Comparison of ENCODE assay signal across 23 cellular contexts in the genomic region with DNA sequence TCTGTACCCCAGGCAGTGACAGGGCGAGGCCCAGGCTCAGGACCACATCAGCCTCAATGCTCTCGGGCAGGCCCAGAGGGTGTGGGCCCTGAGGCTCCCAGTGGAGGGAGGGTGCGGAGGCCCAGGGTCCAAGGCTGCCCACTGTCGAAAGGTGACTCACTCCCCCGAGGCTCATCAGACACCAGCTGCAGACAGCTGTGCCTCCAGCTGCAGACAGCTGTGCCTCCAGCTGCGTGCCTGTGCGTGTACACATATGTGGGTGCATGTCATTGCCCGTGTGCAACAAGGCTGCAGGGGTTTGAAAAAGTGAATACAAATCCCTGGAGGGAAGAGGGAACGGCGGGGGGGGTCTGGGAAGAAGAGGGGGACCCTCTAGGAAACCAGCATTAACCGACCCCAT.
A peak's percentile ranks its signal among the peaks of the same experiment; 100 is the strongest.
DNase-seq lines count a peak whose midpoint lies in the region; ATAC-seq and TF ChIP-seq lines count a peak whose summit lies in the region.
"Had no signal": no experiment of that assay in that cellular context is flagged by ENCODE, and none has a peak within 500 bp of the region (broad histone marks: within the 10 kb centered on the region; RNA-seq: fewer than 3 reads in every experiment).

No MANE protein-coding gene starts in this region.

- POLR2A ChIA-PET in activated CD8-positive, alpha-beta T cell treated with anti-CD3 and anti-CD28 coated beads for 36 hours (lab: Charles Lee), result no interaction called here

- ATAC-seq in esophagus mucosa, result peak; percentile 13
- ATAC-seq in sciatic nerve, result no peak
- no peak for ATAC-seq in HG03432 (IDR thresholded peaks at IDR 0.05; ENCODE audit: unreplicated experiment)
- no peak for ATAC-seq in activated CD8-positive, alpha-beta T cell treated with anti-CD3 and anti-CD28 coated beads for 36 hours
- ATAC-seq: GM12878 had no signal

- peak; percentile 40 for DNase-seq in activated CD8-positive, alpha-beta memory T cell treated with anti-CD3 and anti-CD28 coated beads, Interleukin-2, amount 50 U/mL, for 48 hours
- no peak for DNase-seq in activated CD8-positive, alpha-beta memory T cell treated with anti-CD3 and anti-CD28 coated beads for 24 hours
- DNase-seq in sciatic nerve (ENCODE audit: low spot score) (peak; percentile 33), ureter (ENCODE audit: low spot score) (peak; percentile 12), UCSD-AML1 (lab: John Stamatoyannopoulos, UW; ENCODE audit: unreplicated experiment) (no peak)
- no peak for DNase-seq in activated CD8-positive, alpha-beta T cell treated with anti-CD3 and anti-CD28 coated beads for 36 hours
- DNase-seq: 8988T; BE2C; CD8-positive, alpha-beta memory T cell; DMS 273 treated with DMSO at 0.1 percent for 48 hours; GDM1; Kasumi-1; NCI-H1105 treated with DMSO at 0.1 percent for 48 hours; NCI-H1694 treated with DMSO at 0.1 percent for 48 hours; NCI-H2171; NCI-H446; NCI-H69; NK-92 treated with Interleukin-12 subunit alpha and Interleukin-12 subunit beta, amount 100 ng/mL, for 24 hours; OCI-M1 had no signal

- H3K9me3 Mint-ChIP-seq in activated CD8-positive, alpha-beta T cell treated with anti-CD3 and anti-CD28 coated beads for 36 hours, result peaks cover 12% of the 10 kb centered on the region

- H3K36me3 Mint-ChIP-seq in activated CD8-positive, alpha-beta T cell treated with anti-CD3 and anti-CD28 coated beads for 36 hours (ENCODE audit: low read depth), result no peaks in the 10 kb centered on the region
- H3K36me3 Mint-ChIP-seq: CD8-positive, alpha-beta memory T cell had no signal

- H3K27ac Mint-ChIP-seq in activated CD8-positive, alpha-beta T cell treated with anti-CD3 and anti-CD28 coated beads for 36 hours, result no peak overlapping the region
- H3K27ac Mint-ChIP-seq: CD8-positive, alpha-beta memory T cell; H9 had no signal

- no peak overlapping the region for H3K4me3 Mint-ChIP-seq in activated CD8-positive, alpha-beta T cell treated with anti-CD3 and anti-CD28 coated beads for 36 hours
- H3K4me3 Mint-ChIP-seq: CD8-positive, alpha-beta memory T cell; H9 had no signal

- CTCF ChIA-PET in activated CD8-positive, alpha-beta T cell treated with anti-CD3 and anti-CD28 coated beads for 36 hours (lab: Charles Lee), result interaction anchor here (0.7 kb wide), 1 partner anchor 8 kb away, joined by 3 read pairs; no protein-coding TSS in a partner anchor

- H3K4me1 Mint-ChIP-seq in activated CD8-positive, alpha-beta T cell treated with anti-CD3 and anti-CD28 coated beads for 36 hours (ENCODE audit: low read depth), result no peaks in the 10 kb centered on the region
- H3K4me1 Mint-ChIP-seq: CD8-positive, alpha-beta memory T cell; H9 had no signal

- TF ChIP-seq CTCF in activated CD8-positive, alpha-beta T cell treated with anti-CD3 and anti-CD28 coated beads for 36 hours (IDR thresholded peaks at IDR 0.05), result no peak

- intact Hi-C loops in sciatic nerve (cut with DNase I), result no loop called here
- intact Hi-C loops in activated CD8-positive, alpha-beta T cell treated with anti-CD3 and anti-CD28 coated beads for 36 hours (cut with micrococcal nuclease), result no loop called here

- no peaks in the 10 kb centered on the region for H3K27me3 Mint-ChIP-seq in activated CD8-positive, alpha-beta T cell treated with anti-CD3 and anti-CD28 coated beads for 36 hours

Comparison
In these comparisons a context has a peak if more than half of its experiments do, and no peak if none do; other contexts are left out.
1. DNase-seq: peak in activated CD8-positive, alpha-beta memory T cell treated with anti-CD3 and anti-CD28 coated beads, Interleukin-2, amount 50 U/mL, for 48 hours (single experiment), sciatic nerve (single experiment) and ureter (single experiment); none in activated CD8-positive, alpha-beta memory T cell treated with anti-CD3 and anti-CD28 coated beads for 24 hours (single experiment), activated CD8-positive, alpha-beta T cell treated with anti-CD3 and anti-CD28 coated beads for 36 hours (single experiment) and UCSD-AML1 (single experiment).